24 cellular contexts compared by ENCODE assay signal in genomic region chr2:8652774-8653426, GRCh38.
"Had no signal": no experiment of that assay in that cellular context is flagged by ENCODE, and none has a peak within 500 bp of the region (broad histone marks: within the 10 kb centered on the region; RNA-seq: fewer than 3 reads in every experiment).

No MANE protein-coding gene starts in this region.

- DNase-seq: activated B cell treated with CpG ODN at 0.5 μM for 24 hours; activated CD4-positive, alpha-beta memory T cell treated with anti-CD3 and anti-CD28 coated beads, Interleukin-2, amount 10 ng/mL, durations not matched to agents 7 days and 5 days; activated CD4-positive, alpha-beta T cell treated with anti-CD3 and anti-CD28 coated beads for 4 hours; activated CD8-positive, alpha-beta memory T cell treated with anti-CD3 and anti-CD28 coated beads, Interleukin-2, amount 10 ng/mL, durations not matched to agents 7 days and 5 days; activated naive CD4-positive, alpha-beta T cell treated with anti-CD3 and anti-CD28 coated beads, Interleukin-2, amount 10 ng/mL, durations not matched to agents 7 days and 5 days; activated naive CD8-positive, alpha-beta T cell treated with anti-CD3 and anti-CD28 coated beads, Interleukin-2, amount 50 U/mL, for 24 hours; activated T-cell treated with anti-CD3 and anti-CD28 coated beads, Interleukin-2, amount 50 U/mL, for 1 hour; central memory CD4-positive, alpha-beta T cell; colonic mucosa; mesendoderm; psoas muscle; right cardiac atrium; stimulated activated CD4-positive, alpha-beta T cell treated with anti-CD3 and anti-CD28 coated beads, Interleukin-4, amount 100 ng/mL, for 4 hours; T-cell; T-helper 9 cell had no signal

- H3K27ac Mint-ChIP-seq: activated B cell treated with CpG ODN at 0.5 μM for 24 hours; activated CD4-positive, alpha-beta memory T cell treated with anti-CD3 and anti-CD28 coated beads, Interleukin-2, amount 10 ng/mL, durations not matched to agents 7 days and 5 days; activated CD8-positive, alpha-beta memory T cell treated with anti-CD3 and anti-CD28 coated beads, Interleukin-2, amount 10 ng/mL, durations not matched to agents 7 days and 5 days; activated naive CD4-positive, alpha-beta T cell treated with anti-CD3 and anti-CD28 coated beads, Interleukin-2, amount 10 ng/mL, durations not matched to agents 7 days and 5 days; activated naive CD8-positive, alpha-beta T cell treated with anti-CD3 and anti-CD28 coated beads, Interleukin-2, amount 50 U/mL, for 24 hours; activated T-helper 2 cell treated with anti-CD3 and anti-CD28 coated beads, Interferon-gamma antibody, Interleukin-2, Interleukin-4, amounts not matched to agents 10 μg/mL and 5 μg/mL and 100 μg/mL, durations not matched to agents 14 hours and 24 hours and 36 hours; stimulated activated memory B cell treated with anti-CD40 and anti-IgM and Interleukin-4, amounts not matched to agents 10 μg/mL and 1 μg/mL and 100 μg/mL, for 72 hours; T-cell had no signal

- H3K9me3 Mint-ChIP-seq: activated B cell treated with CpG ODN at 0.5 μM for 24 hours; activated naive CD8-positive, alpha-beta T cell treated with anti-CD3 and anti-CD28 coated beads, Interleukin-2, amount 50 U/mL, for 24 hours; activated T-helper 2 cell treated with anti-CD3 and anti-CD28 coated beads, Interferon-gamma antibody, Interleukin-2, Interleukin-4, amounts not matched to agents 10 μg/mL and 5 μg/mL and 100 μg/mL, durations not matched to agents 14 hours and 24 hours and 36 hours; natural killer cell treated with Interleukin-12 subunit alpha and Interleukin-12 subunit beta and Interleukin-15 and Interleukin-18, amount 100 ng/mL, for 72 hours; T-cell had no signal

- H3K4me3 ChIP-seq: colonic mucosa, psoas muscle, smooth muscle cell, thoracic aorta had no signal

- H3K4me1 ChIP-seq: colonic mucosa, psoas muscle had no signal

- H3K36me3 Mint-ChIP-seq: activated CD8-positive, alpha-beta memory T cell treated with anti-CD3 and anti-CD28 coated beads, Interleukin-2, amount 10 ng/mL, durations not matched to agents 7 days and 5 days; activated naive CD4-positive, alpha-beta T cell treated with anti-CD3 and anti-CD28 coated beads, Interleukin-2, amount 10 ng/mL, durations not matched to agents 7 days and 5 days; brain; natural killer cell treated with Interleukin-12 subunit alpha and Interleukin-12 subunit beta and Interleukin-15 and Interleukin-18, amount 100 ng/mL, for 72 hours; stimulated activated memory B cell treated with anti-CD40 and anti-IgM and Interleukin-4, amounts not matched to agents 10 μg/mL and 1 μg/mL and 100 μg/mL, for 72 hours; T-cell had no signal

- H3K36me3 ChIP-seq: colonic mucosa, thoracic aorta had no signal

- ATAC-seq: activated CD8-positive, alpha-beta memory T cell treated with anti-CD3 and anti-CD28 coated beads, Interleukin-2, amount 10 ng/mL, durations not matched to agents 7 days and 5 days; activated naive CD8-positive, alpha-beta T cell treated with anti-CD3 and anti-CD28 coated beads, Interleukin-2, amount 50 U/mL, for 24 hours; natural killer cell treated with Interleukin-12 subunit alpha and Interleukin-12 subunit beta and Interleukin-15 and Interleukin-18, amount 100 ng/mL, for 72 hours; right cardiac atrium; SK-N-SH treated with all-trans-retinoic acid at 6 μM for 48 hours; T-cell had no signal

- H3K4me2 ChIP-seq: smooth muscle cell had no signal

- FAIRE-seq: endometrium, frontal cortex had no signal

- H3K4me3 Mint-ChIP-seq: activated B cell treated with CpG ODN at 0.5 μM for 24 hours; activated CD4-positive, alpha-beta memory T cell treated with anti-CD3 and anti-CD28 coated beads, Interleukin-2, amount 10 ng/mL, durations not matched to agents 7 days and 5 days; activated CD8-positive, alpha-beta memory T cell treated with anti-CD3 and anti-CD28 coated beads, Interleukin-2, amount 10 ng/mL, durations not matched to agents 7 days and 5 days; activated naive CD4-positive, alpha-beta T cell treated with anti-CD3 and anti-CD28 coated beads, Interleukin-2, amount 10 ng/mL, durations not matched to agents 7 days and 5 days; activated naive CD8-positive, alpha-beta T cell treated with anti-CD3 and anti-CD28 coated beads, Interleukin-2, amount 50 U/mL, for 24 hours; brain; natural killer cell treated with Interleukin-12 subunit alpha and Interleukin-12 subunit beta and Interleukin-15 and Interleukin-18, amount 100 ng/mL, for 72 hours; stimulated activated memory B cell treated with anti-CD40 and anti-IgM and Interleukin-4, amounts not matched to agents 10 μg/mL and 1 μg/mL and 100 μg/mL, for 72 hours; T-cell had no signal

- H3K27me3 Mint-ChIP-seq: activated CD4-positive, alpha-beta memory T cell treated with anti-CD3 and anti-CD28 coated beads, Interleukin-2, amount 10 ng/mL, durations not matched to agents 7 days and 5 days; brain had no signal

- H3K27me3 ChIP-seq: colonic mucosa had no signal

- H3K9me3 ChIP-seq: colonic mucosa, psoas muscle, thoracic aorta had no signal

- H3K27ac ChIP-seq: colonic mucosa, psoas muscle, thoracic aorta had no signal
